ENCODE assay signal across 8 cellular contexts in the genomic region with DNA sequence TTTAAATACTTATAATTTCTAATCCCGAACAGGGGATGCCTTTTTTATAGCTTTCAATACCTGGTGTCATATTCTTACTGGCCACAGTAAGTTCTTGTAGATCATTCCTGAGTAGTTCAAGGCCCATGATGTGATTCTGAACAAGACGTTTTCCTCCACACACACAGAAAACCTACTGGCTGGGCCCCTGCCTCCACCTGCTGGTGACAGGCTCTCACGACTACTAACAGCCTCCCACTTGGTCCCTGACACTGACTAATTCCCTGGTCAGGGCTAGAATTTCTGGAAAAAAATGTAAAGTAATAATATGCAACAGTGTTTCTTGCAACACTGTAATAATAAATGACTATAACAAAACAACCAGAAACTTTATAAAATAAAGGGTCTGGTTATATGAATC.
DNase-seq lines count a peak whose midpoint lies in the region; ATAC-seq and TF ChIP-seq lines count a peak whose summit lies in the region.

No MANE protein-coding gene starts in this region.

- no peaks in the 10 kb centered on the region for H3K79me2 ChIP-seq in OCI-LY1 (ENCODE audit: insufficient read depth, low read length)

- in situ Hi-C loops in astrocyte of the spinal cord (cut with HindIII; ENCODE audit: low sequenced_read_pairs), result no loop called here

- no peak overlapping the region for H2AFZ ChIP-seq in OCI-LY1 (ENCODE audit: low read length)

- H3K9me3 ChIP-seq in OCI-LY1 (ENCODE audit: low read length), result no peaks in the 10 kb centered on the region

- ATAC-seq in HG03521 (IDR thresholded peaks at IDR 0.05; ENCODE audit: unreplicated experiment), result peak; percentile 49
- ATAC-seq in GM18907 (IDR thresholded peaks at IDR 0.05; ENCODE audit: unreplicated experiment), result no peak

- peaks cover 91% of the 10 kb centered on the region for H3K36me3 ChIP-seq in OCI-LY1 (ENCODE audit: insufficient read depth, low read length)

- no peak overlapping the region for H3K4me2 ChIP-seq in OCI-LY1 (ENCODE audit: low read length)

- peaks cover 10% of the 10 kb centered on the region for H3K4me1 ChIP-seq in OCI-LY1 (ENCODE audit: insufficient read depth, low read length, severe bottlenecking)

- no peak overlapping the region; the same call in 1 of the 2 replicates for H3K9ac ChIP-seq in OCI-LY1 (ENCODE audit: low read length)

- peak; percentile 14 to 28 for DNase-seq in NCI-H2081 (lab: John Stamatoyannopoulos, UW)
- no peak for DNase-seq in NCI-H2081 treated with DMSO at 0.1 percent for 48 hours (lab: John Stamatoyannopoulos, UW)
- DNase-seq in astrocyte of the spinal cord (ENCODE audit: low read depth, low spot score), result peak; percentile 78
- DNase-seq in iPS DF 19.7 (ENCODE audit: low read depth, low spot score), result peak; percentile 17
- DNase-seq in smooth muscle cell of the brain vasculature (ENCODE audit: low read depth, low spot score), result peak; percentile 26

- H4K20me1 ChIP-seq in OCI-LY1 (ENCODE audit: insufficient read depth, low read length), result no peaks in the 10 kb centered on the region

- H3F3A ChIP-seq in OCI-LY1 (ENCODE audit: insufficient read depth, low read length), result no peaks in the 10 kb centered on the region

- no peaks in the 10 kb centered on the region for H3K27me3 ChIP-seq in OCI-LY1 (ENCODE audit: insufficient read depth, low read length)

- TF ChIP-seq CTCF in OCI-LY1 (IDR thresholded peaks at IDR 0.05; ENCODE audit: low read length) (peak; percentile 71), astrocyte of the spinal cord (IDR thresholded peaks at IDR 0.05; ENCODE audit: low read depth, low read length) (peak; percentile 90)

- peak overlapping the region; percentile 43 for H3K27ac ChIP-seq in OCI-LY1 (ENCODE audit: low read depth, low read length, poor library complexity, severe bottlenecking)

- H3K4me3 ChIP-seq in OCI-LY1 (ENCODE audit: low read depth, low read length, poor library complexity, severe bottlenecking), result no peak overlapping the region
- H3K4me3 ChIP-seq in astrocyte of the spinal cord (ENCODE audit: low read depth, low read length), result no peak overlapping the region

- no peaks in the 10 kb centered on the region for H3K9me2 ChIP-seq in OCI-LY1 (ENCODE audit: low read depth, low read length)
